In genomic region chr4:9532863-9533192, GRCh38 we compare ENCODE assay signal across 8 cellular contexts.
DNase-seq lines count a peak whose midpoint lies in the region; ATAC-seq and TF ChIP-seq lines count a peak whose summit lies in the region.
"Not testable (repeated sequence)": the region's sequence is repeated elsewhere in the genome, so short reads cannot be mapped to it uniquely, and the experiment has no call there.

No MANE protein-coding gene starts in this region.

- not testable (repeated sequence) for H3F3A ChIP-seq in Loucy (ENCODE audit: low read depth)

- not testable (repeated sequence) for TF ChIP-seq CTCF in Loucy (conservative IDR thresholded peaks at IDR 0.05; ENCODE audit: low read length); chondrocyte (IDR thresholded peaks at IDR 0.05); heart right ventricle (IDR thresholded peaks at IDR 0.05); progenitor cell of endocrine pancreas (IDR thresholded peaks at IDR 0.05; ENCODE audit: unreplicated experiment)

- peak overlapping the region; percentile 96 for H2AFZ ChIP-seq in Loucy (ENCODE audit: low read length)

- H3K9me2 ChIP-seq in Loucy (replicated peaks; ENCODE audit: low read depth, low read length), result not testable (repeated sequence)

- not testable (repeated sequence) for H3K36me3 ChIP-seq in CD8-positive, alpha-beta memory T cell (ENCODE audit: insufficient read depth, low read length); Loucy (ENCODE audit: insufficient read depth, low read length); heart right ventricle; mesodermal cell (ENCODE audit: control insufficient read depth, insufficient read depth, low read length); thymus (ENCODE audit: control insufficient read depth, insufficient read depth)

- not testable (repeated sequence) for H3K27ac Mint-ChIP-seq in CD8-positive, alpha-beta memory T cell; activated CD8-positive, alpha-beta T cell treated with anti-CD3 and anti-CD28 coated beads, Interleukin-2, amount 10 ng/mL, durations not matched to agents 7 days and 5 days; chondrocyte (ENCODE audit: unreplicated experiment); progenitor cell of endocrine pancreas

- intact Hi-C loops in heart right ventricle (cut with DNase I), result loop anchor here in 8 of 10 donors (5.0 to 10.0 kb wide), 2 partner anchors 122 to 124 kb away; no protein-coding TSS in a partner anchor

- H3K4me3 ChIP-seq in CD8-positive, alpha-beta memory T cell (ENCODE audit: low read length), result not testable (repeated sequence)
- H3K4me3 ChIP-seq in Loucy (ENCODE audit: low read length, poor library complexity, severe bottlenecking) (peak overlapping the region; percentile 88), heart right ventricle (peak overlapping the region in 8 of 10 donors; percentile 46 to 63 (median 56)), mesodermal cell (ENCODE audit: extremely low read depth, insufficient read depth, low read length, poor library complexity, severe bottlenecking) (peak overlapping the region; percentile 52), thymus (ENCODE audit: low read length) (peak overlapping the region; percentile 69)

- not testable (repeated sequence) for H3K4me1 ChIP-seq in CD8-positive, alpha-beta memory T cell (ENCODE audit: insufficient read depth, low read length); Loucy (ENCODE audit: insufficient read depth, low read length, poor library complexity, severe bottlenecking); heart right ventricle; mesodermal cell (ENCODE audit: control insufficient read depth, insufficient read depth, low read length, poor library complexity, severe bottlenecking); thymus (ENCODE audit: control insufficient read depth, insufficient read depth, low read length)

- not testable (repeated sequence) for H3K9me3 Mint-ChIP-seq in CD8-positive, alpha-beta memory T cell; activated CD8-positive, alpha-beta T cell treated with anti-CD3 and anti-CD28 coated beads, Interleukin-2, amount 10 ng/mL, durations not matched to agents 7 days and 5 days (ENCODE audit: insufficient read depth); chondrocyte (ENCODE audit: low read depth); progenitor cell of endocrine pancreas (ENCODE audit: low read depth)

- peak overlapping the region; percentile 74 for H3K4me2 ChIP-seq in Loucy (ENCODE audit: low read depth, low read length, poor library complexity, severe bottlenecking)

- H3K9me3 ChIP-seq in CD8-positive, alpha-beta memory T cell (ENCODE audit: low read length); Loucy (ENCODE audit: insufficient read depth, low read depth, low read length); heart right ventricle; mesodermal cell (ENCODE audit: control insufficient read depth, low read length); thymus (ENCODE audit: control insufficient read depth): not testable (repeated sequence)

- not testable (repeated sequence) for H3K36me3 Mint-ChIP-seq in CD8-positive, alpha-beta memory T cell; activated CD8-positive, alpha-beta T cell treated with anti-CD3 and anti-CD28 coated beads, Interleukin-2, amount 10 ng/mL, durations not matched to agents 7 days and 5 days (ENCODE audit: low read depth); chondrocyte (ENCODE audit: low read depth); progenitor cell of endocrine pancreas (ENCODE audit: insufficient read depth)

- DNase-seq in CD8-positive, alpha-beta memory T cell; activated CD8-positive, alpha-beta T cell treated with anti-CD3 and anti-CD28 coated beads, Interleukin-2, amount 10 ng/mL, durations not matched to agents 7 days and 5 days; chondrocyte (ENCODE audit: low spot score); heart right ventricle; progenitor cell of endocrine pancreas (ENCODE audit: low spot score, unreplicated experiment): not testable (repeated sequence)

- peak overlapping the region; percentile 86 for H3K9ac ChIP-seq in Loucy (ENCODE audit: low read depth, low read length, poor library complexity, severe bottlenecking)

- H3K27ac ChIP-seq in CD8-positive, alpha-beta memory T cell (ENCODE audit: low read depth, low read length); heart right ventricle; mesodermal cell (ENCODE audit: low read depth, low read length, severe bottlenecking); thymus (ENCODE audit: low read depth): not testable (repeated sequence)

- H3K4me3 Mint-ChIP-seq in CD8-positive, alpha-beta memory T cell, result peak overlapping the region; percentile 50 to 79 (median 60)
- peak overlapping the region; percentile 52 for H3K4me3 Mint-ChIP-seq in activated CD8-positive, alpha-beta T cell treated with anti-CD3 and anti-CD28 coated beads, Interleukin-2, amount 10 ng/mL, durations not matched to agents 7 days and 5 days
- H3K4me3 Mint-ChIP-seq in chondrocyte (ENCODE audit: unreplicated experiment) (peak overlapping the region; percentile 69), progenitor cell of endocrine pancreas (ENCODE audit: low read depth) (peak overlapping the region; percentile 81)

- H4K20me1 ChIP-seq in Loucy (ENCODE audit: insufficient read depth, low read length, poor library complexity, severe bottlenecking), result not testable (repeated sequence)

- H3K27me3 Mint-ChIP-seq in CD8-positive, alpha-beta memory T cell, result peaks cover 20 to 55% of the 10 kb centered on the region in 2 donors
- peaks cover 25% of the 10 kb centered on the region for H3K27me3 Mint-ChIP-seq in activated CD8-positive, alpha-beta T cell treated with anti-CD3 and anti-CD28 coated beads, Interleukin-2, amount 10 ng/mL, durations not matched to agents 7 days and 5 days (ENCODE audit: low read depth)
- H3K27me3 Mint-ChIP-seq in chondrocyte (ENCODE audit: low read depth) (peaks cover 44% of the 10 kb centered on the region), progenitor cell of endocrine pancreas (peaks cover 33% of the 10 kb centered on the region)

- H3K27me3 ChIP-seq in CD8-positive, alpha-beta memory T cell (ENCODE audit: insufficient read depth, low read length, poor library complexity, severe bottlenecking); Loucy (ENCODE audit: insufficient read depth, low read length, poor library complexity, severe bottlenecking); thymus (ENCODE audit: control insufficient read depth, insufficient read depth): not testable (repeated sequence)
- peaks cover 0 to 33% (median 21%) of the 10 kb centered on the region in 7 donors for H3K27me3 ChIP-seq in heart right ventricle

- not testable (repeated sequence) for ATAC-seq in activated CD8-positive, alpha-beta T cell treated with anti-CD3 and anti-CD28 coated beads, Interleukin-2, amount 10 ng/mL, durations not matched to agents 7 days and 5 days; heart right ventricle

- peaks cover 34% of the 10 kb centered on the region for H3K79me2 ChIP-seq in Loucy (ENCODE audit: insufficient read depth, low read length)

- peaks cover 0 to 14% (median 4%) of the 10 kb centered on the region in 3 donors for H3K4me1 Mint-ChIP-seq in CD8-positive, alpha-beta memory T cell
- H3K4me1 Mint-ChIP-seq in activated CD8-positive, alpha-beta T cell treated with anti-CD3 and anti-CD28 coated beads, Interleukin-2, amount 10 ng/mL, durations not matched to agents 7 days and 5 days (ENCODE audit: low read depth); chondrocyte (ENCODE audit: low read depth): not testable (repeated sequence)
- peaks cover 22% of the 10 kb centered on the region for H3K4me1 Mint-ChIP-seq in progenitor cell of endocrine pancreas (ENCODE audit: low read depth)

- 9 to 12% methylated on average over 13 to 15 of the region's 15 CpGs for WGBS in heart right ventricle, 2 donors
- 83% methylated on average over 1 of the region's 15 CpGs; no CpG with 5 or more reads in 1 of the 2 experiments for WGBS in mesodermal cell (ENCODE audit: insufficient coverage in 2 of 2), 2 experiments
- 8% methylated on average over 15 of the region's 15 CpGs for WGBS in thymus

- CTCF ChIA-PET in CD8-positive, alpha-beta memory T cell (lab: Charles Lee), result interaction anchor here (0.8 to 2.0 kb wide), 3 partner anchors 9 to 141 kb away, joined by 3 to 11 read pairs (median 4); no protein-coding TSS in a partner anchor
- CTCF ChIA-PET in activated CD8-positive, alpha-beta T cell treated with anti-CD3 and anti-CD28 coated beads, Interleukin-2, amount 10 ng/mL, durations not matched to agents 7 days and 5 days (lab: Charles Lee), result interaction anchor here (0.8 to 1.3 kb wide), 3 partner anchors 159 to 481 kb away, joined by 3 to 4 read pairs (median 3); no protein-coding TSS in a partner anchor

- POLR2A ChIA-PET in CD8-positive, alpha-beta memory T cell (lab: Charles Lee); activated CD8-positive, alpha-beta T cell treated with anti-CD3 and anti-CD28 coated beads, Interleukin-2, amount 10 ng/mL, durations not matched to agents 7 days and 5 days (lab: Charles Lee): not testable (repeated sequence)
